ENCODE assay signal across 10 cellular contexts in genomic region chr21:29217818-29218252, GRCh38.
DNase-seq lines count a peak whose midpoint lies in the region; ATAC-seq, FAIRE-seq and TF ChIP-seq lines count a peak whose summit lies in the region.
"Had no signal": no experiment of that assay in that cellular context is flagged by ENCODE, and none has a peak within 500 bp of the region (broad histone marks: within the 10 kb centered on the region; RNA-seq: fewer than 3 reads in every experiment).

No MANE protein-coding gene starts in this region.

- POLR2A ChIA-PET in HCT116 (lab: Charles Lee), result no interaction called here
- POLR2A ChIA-PET in activated CD8-positive, alpha-beta T cell treated with anti-CD3 and anti-CD28 coated beads for 36 hours (lab: Charles Lee), result no interaction called here

- H3K4me1 Mint-ChIP-seq in activated CD8-positive, alpha-beta T cell treated with anti-CD3 and anti-CD28 coated beads for 36 hours (ENCODE audit: low read depth), result peaks cover 3% of the 10 kb centered on the region

- no peak for TF ChIP-seq RAD21 in HCT116 (IDR thresholded peaks at IDR 0.05; ENCODE audit: low read depth)

- no peak overlapping the region for H2AFZ ChIP-seq in HCT116 (ENCODE audit: low read depth, low read length, poor library complexity, severe bottlenecking)

- ATAC-seq in HCT116, result no peak
- no peak for ATAC-seq in GM21528 (IDR thresholded peaks at IDR 0.05; ENCODE audit: low FRiP score, unreplicated experiment)
- no peak for ATAC-seq in activated CD8-positive, alpha-beta T cell treated with anti-CD3 and anti-CD28 coated beads for 36 hours

- no peak overlapping the region for H3K4me3 ChIP-seq in HCT116 (replicated peaks in 1 of 2; ENCODE audit: low read depth in 1 of 2, low read length in 2 of 2)

- H3K27me3 Mint-ChIP-seq in activated CD8-positive, alpha-beta T cell treated with anti-CD3 and anti-CD28 coated beads for 36 hours, result no peaks in the 10 kb centered on the region

- no peaks in the 10 kb centered on the region for H4K20me1 ChIP-seq in HCT116 (ENCODE audit: insufficient read depth)

- H3K36me3 ChIP-seq in HCT116 (ENCODE audit: control insufficient read depth in 1 of 2, insufficient read depth in 2 of 2, low read length in 2 of 2), result no peaks in the 10 kb centered on the region

- peaks cover 0 to 11% of the 10 kb centered on the region in 2 experiments; a peak in 1 of 4 replicates for H3K4me1 ChIP-seq in HCT116 (ENCODE audit: control insufficient read depth in 1 of 2, insufficient read depth in 2 of 2, low read length in 2 of 2)

- no peaks in the 10 kb centered on the region for H3K9me3 Mint-ChIP-seq in activated CD8-positive, alpha-beta T cell treated with anti-CD3 and anti-CD28 coated beads for 36 hours

- RAD21 ChIA-PET in HCT116 (lab: Charles Lee; ENCODE audit: low non-redundant PET in 1 of 2, low total read pairs in 2 of 2, uncharacterized antibody in 2 of 2, unreplicated experiment in 2 of 2), result no interaction called here

- TF ChIP-seq POLR2A in HCT116 (IDR thresholded peaks at IDR 0.05; ENCODE audit: borderline replicate concordance, extremely low read depth, insufficient read depth, insufficient read length), result no peak

- no peak for TF ChIP-seq CTCF in HCT116 (IDR thresholded peaks at IDR 0.05 in 2 of 3, conservative IDR thresholded peaks at IDR 0.05 in 1 of 3; ENCODE audit: borderline replicate concordance in 1 of 3, insufficient read depth in 1 of 3, low read depth in 2 of 3, low read length in 2 of 3)
- TF ChIP-seq CTCF in activated CD8-positive, alpha-beta T cell treated with anti-CD3 and anti-CD28 coated beads for 36 hours (IDR thresholded peaks at IDR 0.05), result no peak

- H3K79me2 ChIP-seq in HCT116 (ENCODE audit: insufficient read depth, low read length), result no peaks in the 10 kb centered on the region

- no peaks in the 10 kb centered on the region for H3K36me3 Mint-ChIP-seq in activated CD8-positive, alpha-beta T cell treated with anti-CD3 and anti-CD28 coated beads for 36 hours (ENCODE audit: low read depth)

- H3K27me3 ChIP-seq in HCT116 (ENCODE audit: insufficient read depth, low read length), result no peaks in the 10 kb centered on the region

- H3K9me2 ChIP-seq in HCT116 (ENCODE audit: insufficient read depth), result no peaks in the 10 kb centered on the region

- no peak for FAIRE-seq in RCC 7860 (lab: Jason Lieb, UNC)

- no peak overlapping the region for H3K4me2 ChIP-seq in HCT116 (ENCODE audit: low read length)

- no peak overlapping the region for H3K4me3 Mint-ChIP-seq in activated CD8-positive, alpha-beta T cell treated with anti-CD3 and anti-CD28 coated beads for 36 hours

- in situ Hi-C loops in G401 (cut with HindIII; ENCODE audit: low sequenced_read_pairs), result no loop called here

- H3K9me3 ChIP-seq in HCT116 (ENCODE audit: control insufficient read depth in 1 of 2, insufficient read depth in 1 of 2, low read depth in 1 of 2, low read length in 2 of 2), result no peaks in the 10 kb centered on the region

- H3K27ac Mint-ChIP-seq in activated CD8-positive, alpha-beta T cell treated with anti-CD3 and anti-CD28 coated beads for 36 hours, result no peak overlapping the region

- H3K27ac ChIP-seq in HCT116 (ENCODE audit: low read depth, low read length), result no peak overlapping the region

- no peak overlapping the region for H3K9ac ChIP-seq in HCT116 (ENCODE audit: low read length)

- intact Hi-C loops in HCT116 (cut with micrococcal nuclease), result no loop called here
- intact Hi-C loops in activated CD8-positive, alpha-beta T cell treated with anti-CD3 and anti-CD28 coated beads for 36 hours (cut with micrococcal nuclease), result loop anchor here (10.0 kb wide), 1 partner anchor 63 kb away; no protein-coding TSS in a partner anchor

- BruUV-seq in HCT116 (replicated peaks; lab: Mats Ljungman, UMichigan), result no TSS peak

- CTCF ChIA-PET in HCT116 (lab: Charles Lee), result no interaction called here
- CTCF ChIA-PET in activated CD8-positive, alpha-beta T cell treated with anti-CD3 and anti-CD28 coated beads for 36 hours (lab: Charles Lee), result interaction anchor here (1.9 kb wide), 1 partner anchor 16 kb away, joined by 4 read pairs; no protein-coding TSS in a partner anchor

- DNase-seq in HCT116 (ENCODE audit: low read depth, low spot score), result peak; percentile 12
- DNase-seq in RCC 7860 (ENCODE audit: low spot score), result peak; percentile 59
- DNase-seq in fibroblast of gingiva (ENCODE audit: low read depth), result peak; percentile 89
- DNase-seq in smooth muscle cell of the brain vasculature (ENCODE audit: low read depth, low spot score), result peak; percentile 57
- no peak for DNase-seq in RPMI8226
- DNase-seq in activated CD8-positive, alpha-beta T cell treated with anti-CD3 and anti-CD28 coated beads for 36 hours, result no peak
- no peak for DNase-seq in G401 (ENCODE audit: low spot score)
- DNase-seq: NCI-H524 treated with DMSO at 0.1 percent for 48 hours, nucleus accumbens had no signal

TF ChIP-seq in HCT116, 20 proteins besides CTCF, POLR2A, EP300 and RAD21:
- no peak for TF ChIP-seq TCF7L2 (IDR thresholded peaks at IDR 0.05; ENCODE audit: borderline replicate concordance, extremely low read depth, insufficient read depth, insufficient read length)
- no peak for TF ChIP-seq POLR2AphosphoS5 (IDR thresholded peaks at IDR 0.05; ENCODE audit: low read depth, low read length)
- TF ChIP-seq JUND (IDR thresholded peaks at IDR 0.05), result peak; percentile 26; the same call in 1 of the 2 replicates
- peak; percentile 72; the same call in 1 of the 2 replicates for TF ChIP-seq CEBPB (IDR thresholded peaks at IDR 0.05; ENCODE audit: low read depth)
- TF ChIP-seq FOSL1 (IDR thresholded peaks at IDR 0.05; ENCODE audit: low read depth), result peak; percentile 46
- no peak for TF ChIP-seq SIN3A (IDR thresholded peaks at IDR 0.05; ENCODE audit: low read depth)
- peak; percentile 47; the same call in 1 of the 2 replicates for TF ChIP-seq ATF3 (IDR thresholded peaks at IDR 0.05)
- TF ChIP-seq YY1 (IDR thresholded peaks at IDR 0.05; ENCODE audit: extremely low read depth, insufficient replicate concordance, low read depth, low read length), result no peak

Comparison
In these comparisons a context has a peak if more than half of its experiments do, and no peak if none do; other contexts are left out.
1. DNase-seq: peak in HCT116 (single experiment), RCC 7860 (single experiment), fibroblast of gingiva (single experiment) and smooth muscle cell of the brain vasculature (single experiment); none in RPMI8226 (single experiment), activated CD8-positive, alpha-beta T cell treated with anti-CD3 and anti-CD28 coated beads for 36 hours (single experiment) and G401 (single experiment).